11 cellular contexts compared by ENCODE assay signal in genomic region chr1:160708821-160709220, GRCh38. TPM values are rescaled to one million over a fixed set of nuclear protein-coding genes. Genes with fewer than 3 reads are reported as not detected.
DNase-seq lines count a peak whose midpoint lies in the region; ATAC-seq, FAIRE-seq and TF ChIP-seq lines count a peak whose summit lies in the region.
"Had no signal": no experiment of that assay in that cellular context is flagged by ENCODE, and none has a peak within 500 bp of the region (broad histone marks: within the 10 kb centered on the region; RNA-seq: fewer than 3 reads in every experiment).

No MANE protein-coding gene starts in this region.

- CTCF ChIA-PET in activated CD4-positive, alpha-beta memory T cell treated with anti-CD3 and anti-CD28 coated beads, Interleukin-2, amount 10 ng/mL, durations not matched to agents 7 days and 5 days (lab: Charles Lee): interaction anchor here (1.0 to 6.1 kb wide), 10 partner anchors 15 to 159 kb away, joined by 3 to 63 read pairs (median 5); no protein-coding TSS in a partner anchor

- 52% methylated on average over 4 of the region's 4 CpGs for WGBS in thymus

- peak overlapping the region; percentile 75 for H3K27ac ChIP-seq in thymus (ENCODE audit: low read depth)

- POLR2A ChIA-PET in activated naive CD8-positive, alpha-beta T cell treated with anti-CD3 and anti-CD28 coated beads, Interleukin-2, amount 10 ng/mL, durations not matched to agents 7 days and 5 days (lab: Charles Lee): interaction anchor here (0.8 to 5.1 kb wide), 12 partner anchors 15 to 361 kb away, joined by 3 to 56 read pairs (median 6); partner anchors contain the start of genes ARHGAP30, LY9 and SLAMF7
- POLR2A ChIA-PET in activated CD4-positive, alpha-beta memory T cell treated with anti-CD3 and anti-CD28 coated beads, Interleukin-2, amount 10 ng/mL, durations not matched to agents 7 days and 5 days (lab: Charles Lee): interaction anchor here (1.0 to 4.7 kb wide), 16 partner anchors 14 to 359 kb away, joined by 3 to 106 read pairs (median 6); partner anchors contain the start of gene SLAMF1

- ATAC-seq in activated naive CD8-positive, alpha-beta T cell treated with anti-CD3 and anti-CD28 coated beads, Interleukin-2, amount 10 ng/mL, durations not matched to agents 7 days and 5 days (ENCODE audit: low read depth): peak; percentile 35
- ATAC-seq in HG02973 (IDR thresholded peaks at IDR 0.05; ENCODE audit: unreplicated experiment): peak; percentile 38
- ATAC-seq: PC-3 had no signal

- H3K36me3 Mint-ChIP-seq in activated naive CD8-positive, alpha-beta T cell treated with anti-CD3 and anti-CD28 coated beads, Interleukin-2, amount 10 ng/mL, durations not matched to agents 7 days and 5 days: peaks cover 26% of the 10 kb centered on the region
- peaks cover 6% of the 10 kb centered on the region for H3K36me3 Mint-ChIP-seq in activated naive CD8-positive, alpha-beta T cell treated with anti-CD3 and anti-CD28 coated beads for 36 hours
- peaks cover 29% of the 10 kb centered on the region for H3K36me3 Mint-ChIP-seq in activated CD4-positive, alpha-beta memory T cell treated with anti-CD3 and anti-CD28 coated beads, Interleukin-2, amount 10 ng/mL, durations not matched to agents 7 days and 5 days (ENCODE audit: low read depth)

- peaks cover 5% of the 10 kb centered on the region for H3K36me3 ChIP-seq in thymus (ENCODE audit: control insufficient read depth, insufficient read depth)

- peak overlapping the region; percentile 88 for H3K4me3 ChIP-seq in thymus (ENCODE audit: low read length)

- no peak for FAIRE-seq in H54 (lab: Jason Lieb, UNC)

- H3K27me3 ChIP-seq in thymus (ENCODE audit: control insufficient read depth, insufficient read depth): no peaks in the 10 kb centered on the region

- TF ChIP-seq POLR2A in H54 (IDR thresholded peaks at IDR 0.05; ENCODE audit: low read depth, low read length): no peak

- peaks cover 48% of the 10 kb centered on the region for H3K4me1 ChIP-seq in thymus (ENCODE audit: control insufficient read depth, insufficient read depth, low read length)

- no peaks in the 10 kb centered on the region for H3K27me3 Mint-ChIP-seq in activated naive CD8-positive, alpha-beta T cell treated with anti-CD3 and anti-CD28 coated beads, Interleukin-2, amount 10 ng/mL, durations not matched to agents 7 days and 5 days
- H3K27me3 Mint-ChIP-seq in activated naive CD8-positive, alpha-beta T cell treated with anti-CD3 and anti-CD28 coated beads for 36 hours: no peaks in the 10 kb centered on the region
- no peaks in the 10 kb centered on the region for H3K27me3 Mint-ChIP-seq in activated CD4-positive, alpha-beta memory T cell treated with anti-CD3 and anti-CD28 coated beads, Interleukin-2, amount 10 ng/mL, durations not matched to agents 7 days and 5 days

- DNase-seq in activated naive CD8-positive, alpha-beta T cell treated with anti-CD3 and anti-CD28 coated beads, Interleukin-2, amount 10 ng/mL, durations not matched to agents 7 days and 5 days: peak; percentile 60
- DNase-seq in activated naive CD8-positive, alpha-beta T cell treated with anti-CD3 and anti-CD28 coated beads for 36 hours: no peak
- DNase-seq in activated CD4-positive, alpha-beta memory T cell treated with anti-CD3 and anti-CD28 coated beads, Interleukin-2, amount 10 ng/mL, durations not matched to agents 7 days and 5 days: peak; percentile 51
- no peak for DNase-seq in NOMO-1 treated with dmso at 0.1 percent for 144 hours (lab: John Stamatoyannopoulos, UW; ENCODE audit: unreplicated experiment)
- DNase-seq in H54 (ENCODE audit: insufficient read length, low spot score): no peak
- no peak for DNase-seq in cardiac septum (ENCODE audit: low spot score)
- DNase-seq: IMR-90, PC-3, posterior cingulate gyrus had no signal

- H3K4me3 Mint-ChIP-seq in activated naive CD8-positive, alpha-beta T cell treated with anti-CD3 and anti-CD28 coated beads, Interleukin-2, amount 10 ng/mL, durations not matched to agents 7 days and 5 days: no peak overlapping the region
- H3K4me3 Mint-ChIP-seq in activated naive CD8-positive, alpha-beta T cell treated with anti-CD3 and anti-CD28 coated beads for 36 hours: no peak overlapping the region
- H3K4me3 Mint-ChIP-seq in activated CD4-positive, alpha-beta memory T cell treated with anti-CD3 and anti-CD28 coated beads, Interleukin-2, amount 10 ng/mL, durations not matched to agents 7 days and 5 days: no peak overlapping the region

- H3K4me1 Mint-ChIP-seq in activated naive CD8-positive, alpha-beta T cell treated with anti-CD3 and anti-CD28 coated beads, Interleukin-2, amount 10 ng/mL, durations not matched to agents 7 days and 5 days: peaks cover 34% of the 10 kb centered on the region
- peaks cover 40% of the 10 kb centered on the region for H3K4me1 Mint-ChIP-seq in activated naive CD8-positive, alpha-beta T cell treated with anti-CD3 and anti-CD28 coated beads for 36 hours
- peaks cover 43% of the 10 kb centered on the region for H3K4me1 Mint-ChIP-seq in activated CD4-positive, alpha-beta memory T cell treated with anti-CD3 and anti-CD28 coated beads, Interleukin-2, amount 10 ng/mL, durations not matched to agents 7 days and 5 days

- intact Hi-C loops in cardiac septum (cut with DNase I): no loop called here

- no peaks in the 10 kb centered on the region for H3K9me3 ChIP-seq in thymus (ENCODE audit: control insufficient read depth)

- H3K9me3 Mint-ChIP-seq in activated naive CD8-positive, alpha-beta T cell treated with anti-CD3 and anti-CD28 coated beads, Interleukin-2, amount 10 ng/mL, durations not matched to agents 7 days and 5 days: no peaks in the 10 kb centered on the region
- H3K9me3 Mint-ChIP-seq in activated naive CD8-positive, alpha-beta T cell treated with anti-CD3 and anti-CD28 coated beads for 36 hours: no peaks in the 10 kb centered on the region
- no peaks in the 10 kb centered on the region for H3K9me3 Mint-ChIP-seq in activated CD4-positive, alpha-beta memory T cell treated with anti-CD3 and anti-CD28 coated beads, Interleukin-2, amount 10 ng/mL, durations not matched to agents 7 days and 5 days

- H3K27ac Mint-ChIP-seq in activated naive CD8-positive, alpha-beta T cell treated with anti-CD3 and anti-CD28 coated beads, Interleukin-2, amount 10 ng/mL, durations not matched to agents 7 days and 5 days: no peak overlapping the region
- H3K27ac Mint-ChIP-seq in activated naive CD8-positive, alpha-beta T cell treated with anti-CD3 and anti-CD28 coated beads for 36 hours: no peak overlapping the region
- H3K27ac Mint-ChIP-seq in activated CD4-positive, alpha-beta memory T cell treated with anti-CD3 and anti-CD28 coated beads, Interleukin-2, amount 10 ng/mL, durations not matched to agents 7 days and 5 days: no peak overlapping the region

RNA-seq across cellular contexts. Expression of gene CD48, which starts 2.8 kb away (rescaled TPM):
- 100 to 1,000 TPM; 379 to 386 TPM for total RNA-seq in activated naive CD8-positive, alpha-beta T cell treated with anti-CD3 and anti-CD28 coated beads, Interleukin-2, amount 10 ng/mL, durations not matched to agents 7 days and 5 days
- 100 to 1,000 TPM; 376 to 385 TPM for total RNA-seq in activated naive CD8-positive, alpha-beta T cell treated with anti-CD3 and anti-CD28 coated beads for 36 hours
- 100 to 1,000 TPM; 403 to 404 TPM for total RNA-seq in activated CD4-positive, alpha-beta memory T cell treated with anti-CD3 and anti-CD28 coated beads, Interleukin-2, amount 10 ng/mL, durations not matched to agents 7 days and 5 days
- polyA plus RNA-seq in thymus: 157 TPM
- 1.00 TPM for total RNA-seq in cardiac septum
- total RNA-seq: IMR-90, PC-3 had no signal
- polyA plus RNA-seq: IMR-90 had no signal

RNA-seq across cellular contexts. Expression of gene SLAMF7, which starts 30.2 kb away (rescaled TPM):
- total RNA-seq in activated naive CD8-positive, alpha-beta T cell treated with anti-CD3 and anti-CD28 coated beads, Interleukin-2, amount 10 ng/mL, durations not matched to agents 7 days and 5 days: 100 to 1,000 TPM; 124 to 137 TPM
- 100 to 1,000 TPM; 152 to 162 TPM for total RNA-seq in activated naive CD8-positive, alpha-beta T cell treated with anti-CD3 and anti-CD28 coated beads for 36 hours
- total RNA-seq in activated CD4-positive, alpha-beta memory T cell treated with anti-CD3 and anti-CD28 coated beads, Interleukin-2, amount 10 ng/mL, durations not matched to agents 7 days and 5 days: 10 to 100 TPM; 13.7 to 15.3 TPM
- polyA plus RNA-seq in thymus: 17.6 TPM
- total RNA-seq in cardiac septum: 1.2 TPM
- total RNA-seq: IMR-90 had no signal
- polyA plus RNA-seq: IMR-90 had no signal

Comparison
In these comparisons a context has a peak if more than half of its experiments do, and no peak if none do; other contexts are left out.
1. DNase-seq: peak in activated naive CD8-positive, alpha-beta T cell treated with anti-CD3 and anti-CD28 coated beads, Interleukin-2, amount 10 ng/mL, durations not matched to agents 7 days and 5 days (single experiment) and activated CD4-positive, alpha-beta memory T cell treated with anti-CD3 and anti-CD28 coated beads, Interleukin-2, amount 10 ng/mL, durations not matched to agents 7 days and 5 days (single experiment); none in activated naive CD8-positive, alpha-beta T cell treated with anti-CD3 and anti-CD28 coated beads for 36 hours (single experiment), NOMO-1 treated with dmso at 0.1 percent for 144 hours (single experiment), H54 (single experiment) and cardiac septum (single experiment).
2. RNA of gene CD48, which starts 2.8 kb away (total RNA-seq): 403 to 404 TPM in activated CD4-positive, alpha-beta memory T cell treated with anti-CD3 and anti-CD28 coated beads, Interleukin-2, amount 10 ng/mL, durations not matched to agents 7 days and 5 days, 379 to 386 TPM in activated naive CD8-positive, alpha-beta T cell treated with anti-CD3 and anti-CD28 coated beads, Interleukin-2, amount 10 ng/mL, durations not matched to agents 7 days and 5 days and 376 to 385 TPM in activated naive CD8-positive, alpha-beta T cell treated with anti-CD3 and anti-CD28 coated beads for 36 hours; 1.00 TPM in cardiac septum (single experiment); every median in the first group is over 100 times any median in the second.
3. RNA of gene SLAMF7, which starts 30.2 kb away (total RNA-seq): 152 to 162 TPM in activated naive CD8-positive, alpha-beta T cell treated with anti-CD3 and anti-CD28 coated beads for 36 hours and 124 to 137 TPM in activated naive CD8-positive, alpha-beta T cell treated with anti-CD3 and anti-CD28 coated beads, Interleukin-2, amount 10 ng/mL, durations not matched to agents 7 days and 5 days; 13.7 to 15.3 TPM in activated CD4-positive, alpha-beta memory T cell treated with anti-CD3 and anti-CD28 coated beads, Interleukin-2, amount 10 ng/mL, durations not matched to agents 7 days and 5 days and 1.2 TPM in cardiac septum (single experiment); every median in the first group is over 4 times any median in the second.